ENCODE assay signal across 28 cellular contexts in genomic region chr5:56961746-56962145, GRCh38.
"Had no signal": no experiment of that assay in that cellular context is flagged by ENCODE, and none has a peak within 500 bp of the region (broad histone marks: within the 10 kb centered on the region; RNA-seq: fewer than 3 reads in every experiment).

No MANE protein-coding gene starts in this region.

- DNase-seq: dermis blood vessel endothelial cell; effector memory CD4-positive, alpha-beta T cell; foreskin keratinocyte; glutamatergic neuron; heart right ventricle; hippocampal formation; islet precursor cell; kidney glomerular epithelial cell; left colon; left ventricle myocardium superior; lower lobe of right lung; naive thymus-derived CD8-positive, alpha-beta T cell; nephron progenitor cell; nucleus accumbens; posterior cingulate gyrus; psoas muscle; right cardiac atrium; sigmoid colon; stimulated activated CD4-positive, alpha-beta T cell treated with anti-CD3 and anti-CD28 coated beads, Interleukin-2, amount 100 ng/mL, for 24 hours; stimulated activated CD4-positive, alpha-beta T cell treated with anti-CD3 and anti-CD28 coated beads, Interleukin-4, amount 100 ng/mL, for 24 hours; stimulated activated naive CD4-positive, alpha-beta T cell treated with Interleukin-2 at 50 U/mL for 16 hours; stomach; thyroid gland; trophoblast cell had no signal

- H3K4me1 ChIP-seq: esophagus muscularis mucosa, foreskin keratinocyte, gastroesophageal sphincter, heart right ventricle, lower lobe of right lung, psoas muscle, sigmoid colon, stomach, thyroid gland had no signal

- H3K4me3 ChIP-seq: coronary artery, esophagus muscularis mucosa, gastroesophageal sphincter, heart right ventricle, lower lobe of right lung, psoas muscle, sigmoid colon, stomach, thyroid gland had no signal

- H3K27me3 ChIP-seq: sigmoid colon, thyroid gland had no signal

- H3K4me1 Mint-ChIP-seq: naive thymus-derived CD8-positive, alpha-beta T cell; nephron progenitor cell; stimulated activated effector memory CD8-positive, alpha-beta T cell treated with anti-CD3 and anti-CD28 coated beads, Interleukin-12 subunit alpha, Interleukin-12 subunit beta, amount 100 ng/mL, for 72 hours had no signal

- H3K4me3 Mint-ChIP-seq: naive thymus-derived CD8-positive, alpha-beta T cell; nephron progenitor cell; stimulated activated effector memory CD8-positive, alpha-beta T cell treated with anti-CD3 and anti-CD28 coated beads, Interleukin-12 subunit alpha, Interleukin-12 subunit beta, amount 100 ng/mL, for 72 hours had no signal

- H3K36me3 ChIP-seq: esophagus muscularis mucosa, gastroesophageal sphincter, heart right ventricle, lower lobe of right lung, sigmoid colon, stomach, thyroid gland had no signal

- H3K9me3 ChIP-seq: esophagus muscularis mucosa, gastroesophageal sphincter, heart right ventricle, lower lobe of right lung, psoas muscle, sigmoid colon, stomach, thyroid gland had no signal

- H3K27ac ChIP-seq: coronary artery, esophagus muscularis mucosa, foreskin keratinocyte, gastroesophageal sphincter, heart right ventricle, lower lobe of right lung, psoas muscle, sigmoid colon, stomach, thyroid gland had no signal

- H3K36me3 Mint-ChIP-seq: naive thymus-derived CD8-positive, alpha-beta T cell; stimulated activated effector memory CD8-positive, alpha-beta T cell treated with anti-CD3 and anti-CD28 coated beads, Interleukin-12 subunit alpha, Interleukin-12 subunit beta, amount 100 ng/mL, for 72 hours had no signal

- H3K27ac Mint-ChIP-seq: naive thymus-derived CD8-positive, alpha-beta T cell; nephron progenitor cell; stimulated activated effector memory CD8-positive, alpha-beta T cell treated with anti-CD3 and anti-CD28 coated beads, Interleukin-12 subunit alpha, Interleukin-12 subunit beta, amount 100 ng/mL, for 72 hours had no signal

- H3K9me3 Mint-ChIP-seq: naive thymus-derived CD8-positive, alpha-beta T cell; nephron progenitor cell; stimulated activated effector memory CD8-positive, alpha-beta T cell treated with anti-CD3 and anti-CD28 coated beads, Interleukin-12 subunit alpha, Interleukin-12 subunit beta, amount 100 ng/mL, for 72 hours had no signal
